1 cellular context compared by ENCODE assay signal in the genomic region with DNA sequence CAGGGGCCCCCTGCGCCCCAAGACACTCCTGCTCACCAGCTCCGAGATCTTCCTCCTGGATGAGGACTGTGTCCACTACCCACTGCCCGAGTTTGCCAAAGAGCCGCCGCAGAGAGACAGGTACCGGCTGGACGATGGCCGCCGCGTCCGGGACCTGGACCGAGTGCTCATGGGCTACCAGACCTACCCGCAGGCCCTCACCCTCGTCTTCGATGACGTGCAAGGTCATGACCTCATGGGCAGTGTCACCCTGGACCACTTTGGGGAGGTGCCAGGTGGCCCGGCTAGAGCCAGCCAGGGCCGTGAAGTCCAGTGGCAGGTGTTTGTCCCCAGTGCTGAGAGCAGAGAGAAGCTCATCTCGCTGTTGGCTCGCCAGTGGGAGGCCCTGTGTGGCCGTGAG.
TF ChIP-seq lines count a peak whose summit lies in the region.

No MANE protein-coding gene starts in this region.

TF ChIP-seq in HepG2, 621 proteins besides CTCF, POLR2A, EP300 and RAD21:
- no peak for TF ChIP-seq ZNF670 (CRISPR knock-in tag; IDR thresholded peaks at IDR 0.05; ENCODE audit: borderline replicate concordance)
- TF ChIP-seq AGO2 (optimal IDR thresholded peaks at IDR 0.05; ENCODE audit: low read depth, low read length), result peak; percentile 45
